18 cellular contexts compared by ENCODE assay signal in the genomic region with DNA sequence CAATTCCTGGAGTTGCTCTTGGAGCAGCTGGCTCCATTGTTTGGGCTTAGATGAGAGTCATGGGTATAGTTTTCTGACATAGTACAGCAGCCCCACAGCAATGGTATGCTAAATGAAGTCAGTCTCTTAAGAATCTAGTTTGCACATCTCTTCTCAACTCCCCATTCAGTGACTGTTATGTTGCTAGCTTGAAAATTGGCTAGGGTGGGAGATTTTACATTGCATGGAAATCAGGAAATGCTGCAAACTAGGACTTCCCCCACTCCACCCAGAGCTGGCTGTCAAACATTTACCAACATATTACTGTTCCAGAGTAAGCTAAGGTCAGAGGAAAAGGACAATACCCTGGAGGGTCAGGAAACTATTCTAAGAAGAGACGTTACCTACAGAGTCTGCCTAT. TPM values are rescaled to one million over a fixed set of nuclear protein-coding genes. Genes with fewer than 3 reads are reported as not detected.
DNase-seq lines count a peak whose midpoint lies in the region; ATAC-seq, FAIRE-seq and TF ChIP-seq lines count a peak whose summit lies in the region.
"Had no signal": no experiment of that assay in that cellular context is flagged by ENCODE, and none has a peak within 500 bp of the region (broad histone marks: within the 10 kb centered on the region; RNA-seq: fewer than 3 reads in every experiment).

No MANE protein-coding gene starts in this region.

- peaks cover 21% of the 10 kb centered on the region for H3K9me3 Mint-ChIP-seq in GM23338
- H3K9me3 Mint-ChIP-seq: activated CD8-positive, alpha-beta T cell treated with anti-CD3 and anti-CD28 coated beads for 36 hours; activated T-helper 1 cell treated with anti-CD3 and anti-CD28 coated beads, Interleukin-12 subunit alpha, Interleukin-12 subunit beta, Interleukin-2, Interleukin-4 antibody, amounts not matched to agents 30 ng/mL and 10 ng/mL and 1 ng/mL, durations not matched to agents 14 hours and 24 hours and 36 hours had no signal

- ATAC-seq in GM23338 (no peak), HG02623 (IDR thresholded peaks at IDR 0.05; ENCODE audit: unreplicated experiment) (no peak), foreskin keratinocyte (no peak)
- ATAC-seq: activated CD8-positive, alpha-beta T cell treated with anti-CD3 and anti-CD28 coated beads for 36 hours; PC-3 had no signal

- H4K20me1 ChIP-seq in GM23338 (replicated peaks; ENCODE audit: insufficient read depth), result no peaks in the 10 kb centered on the region
- no peaks in the 10 kb centered on the region for H4K20me1 ChIP-seq in endothelial cell of umbilical vein (replicated peaks; ENCODE audit: control insufficient read depth, extremely low read depth, insufficient read depth, low read length)

- TF ChIP-seq POLR2A in endothelial cell of umbilical vein (IDR thresholded peaks at IDR 0.05; ENCODE audit: low read depth, low read length), result no peak

- dilution Hi-C loops in endothelial cell of umbilical vein (cut with MboI; ENCODE audit: extremely low pct_ligation_motif_present, low sequenced_read_pairs), result no loop called here

- no peak overlapping the region for H3K4me3 Mint-ChIP-seq in GM23338
- H3K4me3 Mint-ChIP-seq: activated CD8-positive, alpha-beta T cell treated with anti-CD3 and anti-CD28 coated beads for 36 hours; activated T-helper 1 cell treated with anti-CD3 and anti-CD28 coated beads, Interleukin-12 subunit alpha, Interleukin-12 subunit beta, Interleukin-2, Interleukin-4 antibody, amounts not matched to agents 30 ng/mL and 10 ng/mL and 1 ng/mL, durations not matched to agents 14 hours and 24 hours and 36 hours had no signal

- H3K4me1 Mint-ChIP-seq in GM23338, result no peaks in the 10 kb centered on the region

- H3K79me2 ChIP-seq in GM23338 (replicated peaks; ENCODE audit: insufficient read depth), result no peaks in the 10 kb centered on the region
- no peaks in the 10 kb centered on the region for H3K79me2 ChIP-seq in endothelial cell of umbilical vein (ENCODE audit: control insufficient read depth, insufficient read depth, low read length)
- H3K79me2 ChIP-seq in parathyroid adenoma, result no peaks in the 10 kb centered on the region

- no peaks in the 10 kb centered on the region for H3K36me3 ChIP-seq in GM23338 (ENCODE audit: insufficient read depth)
- H3K36me3 ChIP-seq in endothelial cell of umbilical vein (ENCODE audit: control insufficient read depth in 2 of 2, extremely low read depth in 1 of 2, insufficient read depth in 2 of 2, low read length in 2 of 2), result no peaks in the 10 kb centered on the region
- no peaks in the 10 kb centered on the region for H3K36me3 ChIP-seq in parathyroid adenoma (ENCODE audit: control insufficient read depth, insufficient read depth, low read length)

- H3K9me1 ChIP-seq in endothelial cell of umbilical vein (replicated peaks; ENCODE audit: control insufficient read depth, extremely low read depth, insufficient read depth, low read length), result no peaks in the 10 kb centered on the region

- no peaks in the 10 kb centered on the region for H3K9me2 ChIP-seq in GM23338 (ENCODE audit: insufficient read depth)

- POLR2A ChIA-PET in endothelial cell of umbilical vein (lab: Charles Lee), result no interaction called here

- FAIRE-seq in endothelial cell of umbilical vein (lab: Jason Lieb, UNC), result peak; percentile 26
- FAIRE-seq: GM12892 had no signal

- H3K4me1 ChIP-seq in GM23338 (ENCODE audit: insufficient read depth), result no peaks in the 10 kb centered on the region
- H3K4me1 ChIP-seq in endothelial cell of umbilical vein (ENCODE audit: control insufficient read depth, extremely low read depth, insufficient read depth, low read length), result peaks cover 17% of the 10 kb centered on the region
- H3K4me1 ChIP-seq in parathyroid adenoma, result no peaks in the 10 kb centered on the region
- peaks cover 4% of the 10 kb centered on the region for H3K4me1 ChIP-seq in foreskin keratinocyte

- H3K4me3 ChIP-seq in GM23338 (no peak overlapping the region), endothelial cell of umbilical vein (replicated peaks in 1 of 3; ENCODE audit: insufficient read depth in 1 of 3, low read depth in 1 of 3, low read length in 3 of 3) (no peak overlapping the region), parathyroid adenoma (ENCODE audit: low read depth, low read length) (no peak overlapping the region)
- H3K4me3 ChIP-seq: skin epidermis had no signal

- intact Hi-C loops in endothelial cell of umbilical vein (cut with micrococcal nuclease), result no loop called here

- CTCF ChIA-PET in endothelial cell of umbilical vein (lab: Charles Lee), result interaction anchor here (1.1 kb wide), 1 partner anchor 14 kb away, joined by 3 read pairs; no protein-coding TSS in a partner anchor

- TF ChIP-seq CTCF in GM23338 (conservative IDR thresholded peaks at IDR 0.05; ENCODE audit: low read depth in 2 of 2), result no peak
- no peak for TF ChIP-seq CTCF in endothelial cell of umbilical vein (IDR thresholded peaks at IDR 0.05; ENCODE audit: extremely low read depth in 1 of 2, insufficient read depth in 1 of 2, low read depth in 1 of 2, low read length in 2 of 2)
- TF ChIP-seq CTCF in parathyroid adenoma (IDR thresholded peaks at IDR 0.05), result no peak
- no peak for TF ChIP-seq CTCF in foreskin keratinocyte (conservative IDR thresholded peaks at IDR 0.05)

- H3K27ac Mint-ChIP-seq in GM23338, result no peak overlapping the region
- H3K27ac Mint-ChIP-seq: activated CD8-positive, alpha-beta T cell treated with anti-CD3 and anti-CD28 coated beads for 36 hours; activated T-helper 1 cell treated with anti-CD3 and anti-CD28 coated beads, Interleukin-12 subunit alpha, Interleukin-12 subunit beta, Interleukin-2, Interleukin-4 antibody, amounts not matched to agents 30 ng/mL and 10 ng/mL and 1 ng/mL, durations not matched to agents 14 hours and 24 hours and 36 hours had no signal

- H3K27ac ChIP-seq in GM23338 (ENCODE audit: low read depth) (no peak overlapping the region), endothelial cell of umbilical vein (ENCODE audit: insufficient read depth, low read depth, low read length) (peak overlapping the region; percentile 25), parathyroid adenoma (peak overlapping the region; percentile 18), foreskin keratinocyte (no peak overlapping the region)

- peaks cover 4% of the 10 kb centered on the region for H3K27me3 Mint-ChIP-seq in GM23338 (ENCODE audit: insufficient read depth, low read depth, poor library complexity)

- H2AFZ ChIP-seq in GM23338, result peak overlapping the region; percentile 86; the same call in 1 of the 2 replicates
- H2AFZ ChIP-seq in endothelial cell of umbilical vein (ENCODE audit: low read depth, low read length), result peak overlapping the region; percentile 79
- no peak overlapping the region for H2AFZ ChIP-seq in parathyroid adenoma

- H3K36me3 Mint-ChIP-seq in GM23338 (ENCODE audit: low read depth), result peaks cover 18% of the 10 kb centered on the region; the same call in 2 of the 3 replicates

- no TSS peak for BruUV-seq in endothelial cell of umbilical vein (replicated peaks; lab: Mats Ljungman, UMichigan)

- no peak overlapping the region for H3K9ac ChIP-seq in endothelial cell of umbilical vein (replicated peaks; ENCODE audit: extremely low read depth, insufficient read depth, low read length)
- H3K9ac ChIP-seq in parathyroid adenoma, result no peak overlapping the region

- DNase-seq in GM23338 (ENCODE audit: low spot score), result no peak
- DNase-seq in endothelial cell of umbilical vein (ENCODE audit: low read depth, low spot score), result peak; percentile 48
- peak; percentile 73 for DNase-seq in kidney tubule cell (ENCODE audit: low spot score)
- no peak for DNase-seq in NCI-H82 treated with DMSO at 0.1 percent for 48 hours (lab: John Stamatoyannopoulos, UW; ENCODE audit: unreplicated experiment)
- DNase-seq in DMS153 (lab: John Stamatoyannopoulos, UW), result no peak
- no peak for DNase-seq in foreskin keratinocyte
- DNase-seq: activated CD8-positive, alpha-beta T cell treated with anti-CD3 and anti-CD28 coated beads for 36 hours; cerebellar nuclear complex; GDM1; NCI-H1694 treated with DMSO at 0.1 percent for 48 hours; NCI-H526 treated with DMSO at 0.1 percent for 48 hours; PC-3; stimulated activated naive CD4-positive, alpha-beta T cell had no signal

- H3F3A ChIP-seq in GM23338 (replicated peaks; ENCODE audit: low read depth), result no peaks in the 10 kb centered on the region

- no peaks in the 10 kb centered on the region for H3K9me3 ChIP-seq in endothelial cell of umbilical vein (replicated peaks; ENCODE audit: control insufficient read depth, insufficient read depth, low read length)
- H3K9me3 ChIP-seq in parathyroid adenoma (ENCODE audit: control insufficient read depth, low read length), result no peaks in the 10 kb centered on the region

- H3K4me2 ChIP-seq in GM23338, result no peak overlapping the region
- H3K4me2 ChIP-seq in endothelial cell of umbilical vein (ENCODE audit: insufficient read depth, low read length), result no peak overlapping the region
- no peak overlapping the region for H3K4me2 ChIP-seq in parathyroid adenoma (ENCODE audit: low read length)

- H3K27me3 ChIP-seq in GM23338 (ENCODE audit: insufficient read depth) (no peaks in the 10 kb centered on the region), endothelial cell of umbilical vein (ENCODE audit: control insufficient read depth in 2 of 2, insufficient read depth in 2 of 2, low read length in 2 of 2) (no peaks in the 10 kb centered on the region), parathyroid adenoma (ENCODE audit: control insufficient read depth, insufficient read depth, low read length) (no peaks in the 10 kb centered on the region), foreskin keratinocyte (no peaks in the 10 kb centered on the region)

TF ChIP-seq in GM23338, 12 proteins besides CTCF, POLR2A, EP300 and RAD21 (continues in another document):
- TF ChIP-seq EZH2phosphoT487 (IDR thresholded peaks at IDR 0.05; ENCODE audit: unreplicated experiment), result no peak
- TF ChIP-seq NANOG (IDR thresholded peaks at IDR 0.05; ENCODE audit: borderline replicate concordance), result no peak

TF ChIP-seq in endothelial cell of umbilical vein, 7 proteins besides CTCF, POLR2A, EP300 and RAD21 (continues in another document):
- TF ChIP-seq GATA2 (IDR thresholded peaks at IDR 0.05; ENCODE audit: insufficient read depth, insufficient read length, low read depth, low read length), result no peak
- no peak for TF ChIP-seq EZH2 (IDR thresholded peaks at IDR 0.05; ENCODE audit: borderline replicate concordance, low read depth, low read length, severe bottlenecking)

RNA-seq across cellular contexts. Expression of a gene that starts 17.6 kb away (rescaled TPM):
- total RNA-seq in GM23338 (2014; rRNA removed; shearing (Covaris generic)), result 8.4 and 10.9 TPM in 2 replicates
- polyA plus RNA-seq in GM23338 (2016; fragmentation: Nextera tagmentation; extraction: Ambion mirVana) (6.4 and 10.1 TPM in 2 replicates), endothelial cell of umbilical vein (12.0 and 13.7 TPM in 2 replicates), foreskin keratinocyte (2.5 and 2.6 TPM in 2 replicates)
- total RNA-seq in endothelial cell of umbilical vein (23.7 and 25.2 TPM in 2 replicates), foreskin keratinocyte (13.5 and 15.5 TPM in 2 replicates)
- 7.8 and 10.0 TPM in 2 replicates for polyA plus RNA-seq in endothelial cell of umbilical vein (2011; cell fraction: cytosol; rRNA removed)
- polyA plus RNA-seq in endothelial cell of umbilical vein (2011; cell fraction: nucleus; rRNA removed), result 36.4 and 39.2 TPM in 2 replicates
- polyA plus RNA-seq in endothelial cell of umbilical vein (2012), result 15.8 and 16.9 TPM in 2 replicates
- polyA minus RNA-seq in endothelial cell of umbilical vein, result 70.1 and 79.7 TPM in 2 replicates
- polyA minus RNA-seq in endothelial cell of umbilical vein (2011; cell fraction: cytosol; rRNA and poly(A)+ RNA removed), result 24.8 TPM
- polyA minus RNA-seq in endothelial cell of umbilical vein (2011; cell fraction: nucleus; rRNA and poly(A)+ RNA removed), result 34.8 and 44.4 TPM in 2 replicates

Comparison
In these comparisons a context has a peak if more than half of its experiments do, and no peak if none do; other contexts are left out.
1. DNase-seq: peak in endothelial cell of umbilical vein (single experiment) and kidney tubule cell (single experiment); none in GM23338 (single experiment), NCI-H82 treated with DMSO at 0.1 percent for 48 hours (single experiment), DMS153 (single experiment) and foreskin keratinocyte (0 of 2).
2. H3K27ac ChIP-seq: peak in endothelial cell of umbilical vein (single experiment) and parathyroid adenoma (single experiment); none in GM23338 (single experiment) and foreskin keratinocyte (single experiment).